In genomic region chr3:52254608-52255007, GRCh38 we compare ENCODE assay signal across 13 cellular contexts. TPM values are rescaled to one million over a fixed set of nuclear protein-coding genes. Genes with fewer than 3 reads are reported as not detected.
A peak's percentile ranks its signal among the peaks of the same experiment; 100 is the strongest.
DNase-seq lines count a peak whose midpoint lies in the region; ATAC-seq and TF ChIP-seq lines count a peak whose summit lies in the region.
"Had no signal": no experiment of that assay in that cellular context is flagged by ENCODE, and none has a peak within 500 bp of the region (broad histone marks: within the 10 kb centered on the region; RNA-seq: fewer than 3 reads in every experiment).

No MANE protein-coding gene starts in this region.

- no peaks in the 10 kb centered on the region for H3K4me1 ChIP-seq in right atrium auricular region

- no peak overlapping the region for H3K4me3 Mint-ChIP-seq in activated naive CD8-positive, alpha-beta T cell treated with anti-CD3 and anti-CD28 coated beads, Interleukin-2, amount 50 U/mL, for 24 hours

- ATAC-seq in Right ventricle myocardium inferior = no peak
- ATAC-seq in activated naive CD8-positive, alpha-beta T cell treated with anti-CD3 and anti-CD28 coated beads, Interleukin-2, amount 50 U/mL, for 24 hours = no peak
- ATAC-seq: psoas muscle had no signal

- no peaks in the 10 kb centered on the region for H3K27me3 ChIP-seq in right atrium auricular region
- H3K27me3 ChIP-seq: adrenal gland, hepatocyte had no signal

- peak overlapping the region; percentile 98 for H3K27ac Mint-ChIP-seq in activated naive CD8-positive, alpha-beta T cell treated with anti-CD3 and anti-CD28 coated beads, Interleukin-2, amount 50 U/mL, for 24 hours

- H3K27me3 Mint-ChIP-seq in activated naive CD8-positive, alpha-beta T cell treated with anti-CD3 and anti-CD28 coated beads, Interleukin-2, amount 50 U/mL, for 24 hours = peaks cover 3% of the 10 kb centered on the region

- DNase-seq in right atrium auricular region (ENCODE audit: low spot score) (peak; percentile 32), Right ventricle myocardium inferior (ENCODE audit: missing footprints) (no peak), NCI-H146 (lab: John Stamatoyannopoulos, UW) (no peak), NCI-H1417 treated with DMSO at 0.1 percent for 48 hours (lab: John Stamatoyannopoulos, UW) (no peak)
- DNase-seq in activated naive CD8-positive, alpha-beta T cell treated with anti-CD3 and anti-CD28 coated beads, Interleukin-2, amount 50 U/mL, for 24 hours = no peak
- no peak for DNase-seq in NK-92 treated with Interleukin-12 subunit alpha and Interleukin-12 subunit beta, amount 100 ng/mL, for 24 hours (lab: John Stamatoyannopoulos, UW)
- DNase-seq: DMS79 treated with DMSO at 0.1 percent for 48 hours; NCI-H1105 treated with DMSO at 0.1 percent for 48 hours; NCI-H510A treated with DMSO at 0.1 percent for 48 hours; psoas muscle; stimulated activated CD4-positive, alpha-beta T cell treated with anti-CD3 and anti-CD28 coated beads, Interleukin-1b, Interleukin-23, amount 100 ng/mL, for 48 hours had no signal

- H3K9me3 ChIP-seq in right atrium auricular region = no peaks in the 10 kb centered on the region
- H3K9me3 ChIP-seq: adrenal gland, psoas muscle had no signal

- H3K4me3 ChIP-seq in right atrium auricular region = no peak overlapping the region
- H3K4me3 ChIP-seq: adrenal gland, hepatocyte, psoas muscle had no signal

- H3K27ac ChIP-seq in right atrium auricular region = no peak overlapping the region

- H3K36me3 Mint-ChIP-seq in activated naive CD8-positive, alpha-beta T cell treated with anti-CD3 and anti-CD28 coated beads, Interleukin-2, amount 50 U/mL, for 24 hours (ENCODE audit: low read depth) = peaks cover 72% of the 10 kb centered on the region

- intact Hi-C loops in Right ventricle myocardium inferior (cut with DNase I) = no loop called here

- TF ChIP-seq CTCF in right atrium auricular region (IDR thresholded peaks at IDR 0.05) = no peak

- H3K9me3 Mint-ChIP-seq in activated naive CD8-positive, alpha-beta T cell treated with anti-CD3 and anti-CD28 coated beads, Interleukin-2, amount 50 U/mL, for 24 hours = no peaks in the 10 kb centered on the region

- H3K4me1 Mint-ChIP-seq in activated naive CD8-positive, alpha-beta T cell treated with anti-CD3 and anti-CD28 coated beads, Interleukin-2, amount 50 U/mL, for 24 hours = peaks cover 89% of the 10 kb centered on the region

- peaks cover 87% of the 10 kb centered on the region for H3K36me3 ChIP-seq in right atrium auricular region

RNA-seq across cellular contexts. Expression of gene PPM1M, which starts 9.0 kb away (rescaled TPM):
- total RNA-seq in right atrium auricular region = 1 to 10 TPM; 5.7 to 8.1 TPM
- 8.7 TPM for total RNA-seq in Right ventricle myocardium inferior

RNA-seq across cellular contexts. Expression of gene TWF2, which starts 15.7 kb away (rescaled TPM):
- total RNA-seq in right atrium auricular region (10 to 100 TPM; 54.4 to 58.6 TPM), Right ventricle myocardium inferior (120 TPM)

RNA-seq across cellular contexts. Expression of gene WDR82, which starts 23.8 kb away (rescaled TPM):
- total RNA-seq in right atrium auricular region (10 to 100 TPM; 43.2 to 43.8 TPM), Right ventricle myocardium inferior (62.3 TPM)

RNA-seq across cellular contexts. Expression of gene TLR9, which starts 29.2 kb away (rescaled TPM):
- total RNA-seq in right atrium auricular region (not detected), Right ventricle myocardium inferior (0.38 TPM)
- total RNA-seq: hepatocyte had no signal

RNA-seq across cellular contexts. Expression of gene GLYCTK, which starts 33.0 kb away (rescaled TPM):
- 1 to 10 TPM; 2.0 to 5.4 TPM for total RNA-seq in right atrium auricular region
- 5.2 TPM for total RNA-seq in Right ventricle myocardium inferior
